In the genomic region with DNA sequence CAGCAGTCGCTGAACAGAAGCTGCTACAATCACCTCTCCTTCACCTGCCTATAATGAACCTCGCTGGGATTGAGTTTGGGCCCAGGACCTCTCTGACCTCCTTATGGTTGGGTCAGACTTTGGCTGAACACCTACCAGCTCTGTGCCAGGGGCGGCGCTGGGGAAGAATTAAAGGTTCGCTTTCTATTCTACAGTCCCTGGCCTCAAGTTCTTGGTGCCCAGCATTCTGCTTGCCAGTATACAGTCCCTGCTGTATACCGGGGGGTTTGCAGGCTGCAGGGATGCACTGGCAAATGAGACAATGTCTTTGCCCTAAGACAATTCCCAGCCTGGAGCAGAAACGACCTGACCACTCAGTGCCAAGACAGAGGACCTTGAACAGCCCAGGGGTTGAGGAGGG, we compare ENCODE assay signal across 8 cellular contexts. TPM values are rescaled to one million over a fixed set of nuclear protein-coding genes. Genes with fewer than 3 reads are reported as not detected.
DNase-seq lines count a peak whose midpoint lies in the region; ATAC-seq, FAIRE-seq and TF ChIP-seq lines count a peak whose summit lies in the region.

No MANE protein-coding gene starts in this region.

- H3K4me1 Mint-ChIP-seq in T-helper 17 cell = peaks cover 28% of the 10 kb centered on the region
- H3K4me1 Mint-ChIP-seq in stimulated activated effector memory CD8-positive, alpha-beta T cell treated with anti-CD3 and anti-CD28 coated beads, Interleukin-12 subunit alpha, Interleukin-12 subunit beta, amount 100 ng/mL, for 72 hours = peaks cover 23% of the 10 kb centered on the region

- no peak for FAIRE-seq in frontal cortex (lab: Jason Lieb, UNC)

- H3K9me3 Mint-ChIP-seq in stimulated activated effector memory CD8-positive, alpha-beta T cell treated with anti-CD3 and anti-CD28 coated beads, Interleukin-12 subunit alpha, Interleukin-12 subunit beta, amount 100 ng/mL, for 72 hours = no peaks in the 10 kb centered on the region

- DNase-seq in NCI-H146 (lab: John Stamatoyannopoulos, UW) = peak; percentile 13
- DNase-seq in NCI-H146 treated with DMSO at 0.1 percent for 48 hours (lab: John Stamatoyannopoulos, UW; ENCODE audit: unreplicated experiment) = no peak
- DNase-seq in T-helper 17 cell = peak in 1 of 3 donors; percentile 7
- no peak for DNase-seq in right atrium auricular region (ENCODE audit: low spot score)
- no peak for DNase-seq in stimulated activated effector memory CD8-positive, alpha-beta T cell treated with anti-CD3 and anti-CD28 coated beads, Interleukin-12 subunit alpha, Interleukin-12 subunit beta, amount 100 ng/mL, for 72 hours (ENCODE audit: low spot score in 2 of 2)
- no peak for DNase-seq in kidney tubule cell (ENCODE audit: low spot score)
- DNase-seq in frontal cortex (ENCODE audit: low spot score in 2 of 2) = no peak
- DNase-seq in iPS-NIHi11 (ENCODE audit: low spot score) = no peak

- peak overlapping the region; percentile 64 to 77 for H3K27ac ChIP-seq in right atrium auricular region

- no peak for TF ChIP-seq CTCF in right atrium auricular region (IDR thresholded peaks at IDR 0.05)

- H3K27me3 ChIP-seq in right atrium auricular region = no peaks in the 10 kb centered on the region

- no peaks in the 10 kb centered on the region for H3K36me3 ChIP-seq in right atrium auricular region

- H3K27me3 Mint-ChIP-seq in T-helper 17 cell = no peaks in the 10 kb centered on the region

- H3K4me3 Mint-ChIP-seq in T-helper 17 cell = peak overlapping the region; percentile 81
- peak overlapping the region; percentile 75 for H3K4me3 Mint-ChIP-seq in stimulated activated effector memory CD8-positive, alpha-beta T cell treated with anti-CD3 and anti-CD28 coated beads, Interleukin-12 subunit alpha, Interleukin-12 subunit beta, amount 100 ng/mL, for 72 hours

- peak overlapping the region in 1 of 2 donors; percentile 88 for H3K4me3 ChIP-seq in right atrium auricular region

- H3K9me3 ChIP-seq in T-helper 17 cell (ENCODE audit: control insufficient read depth, low read length, poor library complexity, severe bottlenecking) (no peaks in the 10 kb centered on the region), right atrium auricular region (no peaks in the 10 kb centered on the region)

- peak overlapping the region; percentile 67 for H3K27ac Mint-ChIP-seq in T-helper 17 cell
- H3K27ac Mint-ChIP-seq in stimulated activated effector memory CD8-positive, alpha-beta T cell treated with anti-CD3 and anti-CD28 coated beads, Interleukin-12 subunit alpha, Interleukin-12 subunit beta, amount 100 ng/mL, for 72 hours = no peak overlapping the region

- H3K4me1 ChIP-seq in right atrium auricular region = peaks cover 0 to 15% of the 10 kb centered on the region in 2 donors

- no peaks in the 10 kb centered on the region for H3K36me3 Mint-ChIP-seq in T-helper 17 cell (ENCODE audit: low read depth)
- peaks cover 5% of the 10 kb centered on the region for H3K36me3 Mint-ChIP-seq in stimulated activated effector memory CD8-positive, alpha-beta T cell treated with anti-CD3 and anti-CD28 coated beads, Interleukin-12 subunit alpha, Interleukin-12 subunit beta, amount 100 ng/mL, for 72 hours

- ATAC-seq in T-helper 17 cell = no peak
- no peak for ATAC-seq in stimulated activated effector memory CD8-positive, alpha-beta T cell treated with anti-CD3 and anti-CD28 coated beads, Interleukin-12 subunit alpha, Interleukin-12 subunit beta, amount 100 ng/mL, for 72 hours

RNA-seq across cellular contexts. Expression of gene STRBP, which starts 0.9 kb away (rescaled TPM):
- 10 to 100 TPM; 11.1 to 15.4 TPM for total RNA-seq in T-helper 17 cell
- 10 to 100 TPM; 10.0 to 12.6 TPM for total RNA-seq in right atrium auricular region
- total RNA-seq in frontal cortex = 84.8 TPM
